8 cellular contexts compared by ENCODE assay signal in genomic region chr1:40161125-40161887, GRCh38. TPM values are rescaled to one million over a fixed set of nuclear protein-coding genes. Genes with fewer than 3 reads are reported as not detected.
DNase-seq lines count a peak whose midpoint lies in the region; ATAC-seq, FAIRE-seq and TF ChIP-seq lines count a peak whose summit lies in the region.

Gene RLF (plus strand): TSS chr1:40161387. CDS start chr1:40161400, 13 bp downstream.

- H3K4me1 Mint-ChIP-seq in activated T-helper 2 cell treated with anti-CD3 and anti-CD28 coated beads, Interferon-gamma antibody, Interleukin-2, Interleukin-4, amounts not matched to agents 10 μg/mL and 5 μg/mL and 100 μg/mL, durations not matched to agents 14 hours and 24 hours and 36 hours (ENCODE audit: low read depth), result peaks cover 16% of the 10 kb centered on the region
- peaks cover 6 to 25% of the 10 kb centered on the region in 2 donors for H3K4me1 Mint-ChIP-seq in natural killer cell treated with Interleukin-12 subunit alpha and Interleukin-12 subunit beta and Interleukin-15 and Interleukin-18, amount 100 ng/mL, for 72 hours (ENCODE audit: low read depth in 2 of 2)

- ATAC-seq in natural killer cell treated with Interleukin-12 subunit alpha and Interleukin-12 subunit beta and Interleukin-15 and Interleukin-18, amount 100 ng/mL, for 72 hours, result peak; percentile 99

- no peak within 1 kb of the TSS for H3K4me3 Mint-ChIP-seq in activated T-helper 2 cell treated with anti-CD3 and anti-CD28 coated beads, Interferon-gamma antibody, Interleukin-2, Interleukin-4, amounts not matched to agents 10 μg/mL and 5 μg/mL and 100 μg/mL, durations not matched to agents 14 hours and 24 hours and 36 hours (ENCODE audit: low read depth)
- no peak within 1 kb of the TSS for H3K4me3 Mint-ChIP-seq in natural killer cell treated with Interleukin-12 subunit alpha and Interleukin-12 subunit beta and Interleukin-15 and Interleukin-18, amount 100 ng/mL, for 72 hours

- intact Hi-C loops in activated T-helper 2 cell treated with anti-CD3 and anti-CD28 coated beads, Interferon-gamma antibody, Interleukin-2, Interleukin-4, amounts not matched to agents 10 μg/mL and 5 μg/mL and 100 μg/mL, durations not matched to agents 14 hours and 24 hours and 36 hours (cut with micrococcal nuclease), result loop anchor here (1.0 to 10.0 kb wide), 5 partner anchors 97 to 241 kb away; partner anchors contain the start of genes CAP1, COL9A2 and ZMPSTE24

- no peak within 1 kb of the TSS for H3K27ac Mint-ChIP-seq in activated T-helper 2 cell treated with anti-CD3 and anti-CD28 coated beads, Interferon-gamma antibody, Interleukin-2, Interleukin-4, amounts not matched to agents 10 μg/mL and 5 μg/mL and 100 μg/mL, durations not matched to agents 14 hours and 24 hours and 36 hours
- H3K27ac Mint-ChIP-seq in natural killer cell treated with Interleukin-12 subunit alpha and Interleukin-12 subunit beta and Interleukin-15 and Interleukin-18, amount 100 ng/mL, for 72 hours, result no peak within 1 kb of the TSS

- TF ChIP-seq POLR2A in H54 (IDR thresholded peaks at IDR 0.05; ENCODE audit: low read depth, low read length) (peak; percentile 96), Raji (IDR thresholded peaks at IDR 0.05; ENCODE audit: insufficient read depth, low read depth, low read length) (peak; percentile 89)

- H3K4me3 ChIP-seq in fibroblast of pulmonary artery (replicated peaks; ENCODE audit: low read depth, low read length), result peak within 1 kb of the TSS; percentile 70

- DNase-seq in EH (ENCODE audit: low read depth) (peak; percentile 94), H54 (ENCODE audit: insufficient read length, low spot score) (peak; percentile 95), M059J (ENCODE audit: low read depth) (peak; percentile 94), fibroblast of pulmonary artery (ENCODE audit: low read depth) (peak; percentile 95)
- peak; percentile 94 for DNase-seq in activated T-helper 2 cell treated with anti-CD3 and anti-CD28 coated beads, Interferon-gamma antibody, Interleukin-2, Interleukin-4, amounts not matched to agents 10 μg/mL and 5 μg/mL and 100 μg/mL, durations not matched to agents 14 hours and 24 hours and 36 hours (ENCODE audit: low spot score)
- DNase-seq in natural killer cell treated with Interleukin-12 subunit alpha and Interleukin-12 subunit beta and Interleukin-15 and Interleukin-18, amount 100 ng/mL, for 72 hours (ENCODE audit: low spot score), result peak; percentile 97
- peak; percentile 94 for DNase-seq in stimulated activated naive CD4-positive, alpha-beta T cell treated with Interleukin-2 at 50 U/mL for 16 hours (lab: John Stamatoyannopoulos, UW)

- no peaks in the 10 kb centered on the region for H3K9me3 Mint-ChIP-seq in activated T-helper 2 cell treated with anti-CD3 and anti-CD28 coated beads, Interferon-gamma antibody, Interleukin-2, Interleukin-4, amounts not matched to agents 10 μg/mL and 5 μg/mL and 100 μg/mL, durations not matched to agents 14 hours and 24 hours and 36 hours
- no peaks in the 10 kb centered on the region for H3K9me3 Mint-ChIP-seq in natural killer cell treated with Interleukin-12 subunit alpha and Interleukin-12 subunit beta and Interleukin-15 and Interleukin-18, amount 100 ng/mL, for 72 hours

- peaks cover 18% of the 10 kb centered on the region for H3K36me3 Mint-ChIP-seq in activated T-helper 2 cell treated with anti-CD3 and anti-CD28 coated beads, Interferon-gamma antibody, Interleukin-2, Interleukin-4, amounts not matched to agents 10 μg/mL and 5 μg/mL and 100 μg/mL, durations not matched to agents 14 hours and 24 hours and 36 hours (ENCODE audit: low read depth)
- H3K36me3 Mint-ChIP-seq in natural killer cell treated with Interleukin-12 subunit alpha and Interleukin-12 subunit beta and Interleukin-15 and Interleukin-18, amount 100 ng/mL, for 72 hours, result no peaks in the 10 kb centered on the region

- peak; percentile 72 for FAIRE-seq in H54 (lab: Jason Lieb, UNC)

- peaks cover 3% of the 10 kb centered on the region for H3K27me3 Mint-ChIP-seq in activated T-helper 2 cell treated with anti-CD3 and anti-CD28 coated beads, Interferon-gamma antibody, Interleukin-2, Interleukin-4, amounts not matched to agents 10 μg/mL and 5 μg/mL and 100 μg/mL, durations not matched to agents 14 hours and 24 hours and 36 hours (ENCODE audit: low read depth)
- no peaks in the 10 kb centered on the region for H3K27me3 Mint-ChIP-seq in natural killer cell treated with Interleukin-12 subunit alpha and Interleukin-12 subunit beta and Interleukin-15 and Interleukin-18, amount 100 ng/mL, for 72 hours

- no peak for TF ChIP-seq CTCF in fibroblast of pulmonary artery (IDR thresholded peaks at IDR 0.05; ENCODE audit: low read length, missing control alignments)

RNA-seq across cellular contexts. Expression of gene RLF, which starts in this region (rescaled TPM):
- total RNA-seq in M059J (2014; rRNA removed; shearing (Covaris generic)), result 14.5 and 19.6 TPM in 2 replicates
- 22.3 and 22.6 TPM in 2 replicates for total RNA-seq in activated T-helper 2 cell treated with anti-CD3 and anti-CD28 coated beads, Interferon-gamma antibody, Interleukin-2, Interleukin-4, amounts not matched to agents 10 μg/mL and 5 μg/mL and 100 μg/mL, durations not matched to agents 14 hours and 24 hours and 36 hours
- total RNA-seq in natural killer cell treated with Interleukin-12 subunit alpha and Interleukin-12 subunit beta and Interleukin-15 and Interleukin-18, amount 100 ng/mL, for 72 hours, result 10 to 100 TPM; 19.5 to 24.5 TPM

Comparison
In these comparisons a context has a peak if more than half of its experiments do, and no peak if none do; other contexts are left out.
1. Peak in every context shown above with its lines: DNase-seq, ATAC-seq and H3K4me3 ChIP-seq.